Comparison of ENCODE assay signal across 2 cellular contexts in genomic region chr12:131199221-131199620, GRCh38.
A peak's percentile ranks its signal among the peaks of the same experiment; 100 is the strongest.
TF ChIP-seq lines count a peak whose summit lies in the region.

No MANE protein-coding gene starts in this region.

TF ChIP-seq in HEK293, 187 proteins besides CTCF, POLR2A, EP300 and RAD21 (continued from another document):
- TF ChIP-seq ZNF510 (tag by site-specific recombination; IDR thresholded peaks at IDR 0.05; ENCODE audit: insufficient replicate concordance) (no peak), ZNF324 (tag by site-specific recombination; IDR thresholded peaks at IDR 0.05) (no peak), ZNF132 (tag by site-specific recombination; IDR thresholded peaks at IDR 0.05; ENCODE audit: borderline replicate concordance) (no peak), ZNF843 (tag by site-specific recombination; IDR thresholded peaks at IDR 0.05) (no peak), GLI2 (tag by site-specific recombination; IDR thresholded peaks at IDR 0.05; ENCODE audit: borderline replicate concordance, low read depth) (no peak), ZNF211 (tag by site-specific recombination; IDR thresholded peaks at IDR 0.05; ENCODE audit: low read depth) (no peak), ZNF2 (tag by site-specific recombination; IDR thresholded peaks at IDR 0.05) (no peak), ZNF704 (tag by site-specific recombination; IDR thresholded peaks at IDR 0.05) (no peak), ZNF274 (IDR thresholded peaks at IDR 0.05; ENCODE audit: low read length) (no peak), ZNF274 (tag by site-specific recombination; IDR thresholded peaks at IDR 0.05; ENCODE audit: borderline replicate concordance) (0 out of 2 replicates have a peak, but pooled peaks have one; percentile 30), MZF1 (tag by site-specific recombination; IDR thresholded peaks at IDR 0.05; ENCODE audit: borderline replicate concordance) (no peak), PRDM1 (tag by site-specific recombination; IDR thresholded peaks at IDR 0.05) (no peak), ZNF391 (tag by site-specific recombination; IDR thresholded peaks at IDR 0.05; ENCODE audit: borderline replicate concordance, low read depth) (no peak), ZBTB17 (tag by site-specific recombination; IDR thresholded peaks at IDR 0.05) (no peak), ZBTB7A (tag by site-specific recombination; IDR thresholded peaks at IDR 0.05; ENCODE audit: low read depth) (no peak), HOXD13 (CRISPR knock-in tag; IDR thresholded peaks at IDR 0.05; ENCODE audit: borderline replicate concordance) (no peak), ZBTB48 (tag by site-specific recombination; IDR thresholded peaks at IDR 0.05) (no peak), OSR2 (tag by site-specific recombination; IDR thresholded peaks at IDR 0.05) (no peak), ZNF292 (tag by site-specific recombination; IDR thresholded peaks at IDR 0.05; ENCODE audit: borderline replicate concordance, low read depth) (no peak), ZNF239 (tag by site-specific recombination; IDR thresholded peaks at IDR 0.05) (peak; percentile 60; the same call in 1 of the 2 replicates), ZFP3 (tag by site-specific recombination; IDR thresholded peaks at IDR 0.05; ENCODE audit: low read depth) (no peak), KLF10 (tag by site-specific recombination; IDR thresholded peaks at IDR 0.05) (no peak), GLIS1 (tag by site-specific recombination; IDR thresholded peaks at IDR 0.05) (no peak), ZNF302 (tag by site-specific recombination; IDR thresholded peaks at IDR 0.05; ENCODE audit: low read depth) (no peak), ZNF488 (tag by site-specific recombination; IDR thresholded peaks at IDR 0.05) (no peak), ZNF776 (tag by site-specific recombination; IDR thresholded peaks at IDR 0.05; ENCODE audit: borderline replicate concordance) (peak; percentile 85)
- TF ChIP-seq, protein P1, sequence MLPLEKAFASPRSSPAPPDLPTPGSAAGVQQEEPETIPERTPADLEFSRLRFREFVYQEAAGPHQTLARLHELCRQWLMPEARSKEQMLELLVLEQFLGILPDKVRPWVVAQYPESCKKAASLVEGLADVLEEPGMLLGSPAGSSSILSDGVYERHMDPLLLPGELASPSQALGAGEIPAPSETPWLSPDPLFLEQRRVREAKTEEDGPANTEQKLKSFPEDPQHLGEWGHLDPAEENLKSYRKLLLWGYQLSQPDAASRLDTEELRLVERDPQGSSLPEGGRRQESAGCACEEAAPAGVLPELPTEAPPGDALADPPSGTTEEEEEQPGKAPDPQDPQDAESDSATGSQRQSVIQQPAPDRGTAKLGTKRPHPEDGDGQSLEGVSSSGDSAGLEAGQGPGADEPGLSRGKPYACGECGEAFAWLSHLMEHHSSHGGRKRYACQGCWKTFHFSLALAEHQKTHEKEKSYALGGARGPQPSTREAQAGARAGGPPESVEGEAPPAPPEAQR (tag by site-specific recombination; IDR thresholded peaks at IDR 0.05): no peak

TF ChIP-seq in K562, 482 proteins besides CTCF, POLR2A, EP300 and RAD21 (continued from another document):
- no peak for TF ChIP-seq ZNF511 (CRISPR knock-in tag; IDR thresholded peaks at IDR 0.05)
- TF ChIP-seq FOS (IDR thresholded peaks at IDR 0.05; ENCODE audit: extremely low read depth, insufficient read length): no peak
- no peak for TF ChIP-seq DEAF1 (CRISPR knock-in tag; IDR thresholded peaks at IDR 0.05)
- no peak for TF ChIP-seq CBFA2T2 (conservative IDR thresholded peaks at IDR 0.05)
- TF ChIP-seq, protein P2, sequence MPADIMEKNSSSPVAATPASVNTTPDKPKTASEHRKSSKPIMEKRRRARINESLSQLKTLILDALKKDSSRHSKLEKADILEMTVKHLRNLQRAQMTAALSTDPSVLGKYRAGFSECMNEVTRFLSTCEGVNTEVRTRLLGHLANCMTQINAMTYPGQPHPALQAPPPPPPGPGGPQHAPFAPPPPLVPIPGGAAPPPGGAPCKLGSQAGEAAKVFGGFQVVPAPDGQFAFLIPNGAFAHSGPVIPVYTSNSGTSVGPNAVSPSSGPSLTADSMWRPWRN (IDR thresholded peaks at IDR 0.05; ENCODE audit: low read depth): no peak
- TF ChIP-seq HCFC1 (IDR thresholded peaks at IDR 0.05; ENCODE audit: low read depth, low read length): no peak
- peak; percentile 70 for TF ChIP-seq EHMT2 (IDR thresholded peaks at IDR 0.05)
- no peak for TF ChIP-seq NUFIP1 (IDR thresholded peaks at IDR 0.05; ENCODE audit: partially characterized antibody)
- no peak for TF ChIP-seq TBL1XR1 (IDR thresholded peaks at IDR 0.05; ENCODE audit: low read length in 2 of 2)
- no peak for TF ChIP-seq SREBF2 (CRISPR knock-in tag; IDR thresholded peaks at IDR 0.05)
- TF ChIP-seq, protein P3, sequence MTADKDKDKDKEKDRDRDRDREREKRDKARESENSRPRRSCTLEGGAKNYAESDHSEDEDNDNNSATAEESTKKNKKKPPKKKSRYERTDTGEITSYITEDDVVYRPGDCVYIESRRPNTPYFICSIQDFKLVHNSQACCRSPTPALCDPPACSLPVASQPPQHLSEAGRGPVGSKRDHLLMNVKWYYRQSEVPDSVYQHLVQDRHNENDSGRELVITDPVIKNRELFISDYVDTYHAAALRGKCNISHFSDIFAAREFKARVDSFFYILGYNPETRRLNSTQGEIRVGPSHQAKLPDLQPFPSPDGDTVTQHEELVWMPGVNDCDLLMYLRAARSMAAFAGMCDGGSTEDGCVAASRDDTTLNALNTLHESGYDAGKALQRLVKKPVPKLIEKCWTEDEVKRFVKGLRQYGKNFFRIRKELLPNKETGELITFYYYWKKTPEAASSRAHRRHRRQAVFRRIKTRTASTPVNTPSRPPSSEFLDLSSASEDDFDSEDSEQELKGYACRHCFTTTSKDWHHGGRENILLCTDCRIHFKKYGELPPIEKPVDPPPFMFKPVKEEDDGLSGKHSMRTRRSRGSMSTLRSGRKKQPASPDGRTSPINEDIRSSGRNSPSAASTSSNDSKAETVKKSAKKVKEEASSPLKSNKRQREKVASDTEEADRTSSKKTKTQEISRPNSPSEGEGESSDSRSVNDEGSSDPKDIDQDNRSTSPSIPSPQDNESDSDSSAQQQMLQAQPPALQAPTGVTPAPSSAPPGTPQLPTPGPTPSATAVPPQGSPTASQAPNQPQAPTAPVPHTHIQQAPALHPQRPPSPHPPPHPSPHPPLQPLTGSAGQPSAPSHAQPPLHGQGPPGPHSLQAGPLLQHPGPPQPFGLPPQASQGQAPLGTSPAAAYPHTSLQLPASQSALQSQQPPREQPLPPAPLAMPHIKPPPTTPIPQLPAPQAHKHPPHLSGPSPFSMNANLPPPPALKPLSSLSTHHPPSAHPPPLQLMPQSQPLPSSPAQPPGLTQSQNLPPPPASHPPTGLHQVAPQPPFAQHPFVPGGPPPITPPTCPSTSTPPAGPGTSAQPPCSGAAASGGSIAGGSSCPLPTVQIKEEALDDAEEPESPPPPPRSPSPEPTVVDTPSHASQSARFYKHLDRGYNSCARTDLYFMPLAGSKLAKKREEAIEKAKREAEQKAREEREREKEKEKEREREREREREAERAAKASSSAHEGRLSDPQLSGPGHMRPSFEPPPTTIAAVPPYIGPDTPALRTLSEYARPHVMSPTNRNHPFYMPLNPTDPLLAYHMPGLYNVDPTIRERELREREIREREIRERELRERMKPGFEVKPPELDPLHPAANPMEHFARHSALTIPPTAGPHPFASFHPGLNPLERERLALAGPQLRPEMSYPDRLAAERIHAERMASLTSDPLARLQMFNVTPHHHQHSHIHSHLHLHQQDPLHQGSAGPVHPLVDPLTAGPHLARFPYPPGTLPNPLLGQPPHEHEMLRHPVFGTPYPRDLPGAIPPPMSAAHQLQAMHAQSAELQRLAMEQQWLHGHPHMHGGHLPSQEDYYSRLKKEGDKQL (CRISPR knock-in tag; IDR thresholded peaks at IDR 0.05; ENCODE audit: borderline replicate concordance): no peak
- peak; percentile 39; the same call in 1 of the 2 replicates for TF ChIP-seq OTX1 (CRISPR knock-in tag; IDR thresholded peaks at IDR 0.05)
- TF ChIP-seq MCM3 (IDR thresholded peaks at IDR 0.05): no peak
- TF ChIP-seq ZNF316 (IDR thresholded peaks at IDR 0.05): peak; percentile 49; the same call in 1 of the 2 replicates
- TF ChIP-seq KDM1A (IDR thresholded peaks at IDR 0.05): peak; percentile 35 to 56; a peak in 2 of 4 replicates
- TF ChIP-seq ZFPM2 (CRISPR knock-in tag; IDR thresholded peaks at IDR 0.05): no peak
- no peak for TF ChIP-seq POLR2B (IDR thresholded peaks at IDR 0.05; ENCODE audit: low read depth, partially characterized antibody)
- peak; percentile 26 for TF ChIP-seq MAFG (tag; conservative IDR thresholded peaks at IDR 0.05)
- no peak for TF ChIP-seq BMI1 (IDR thresholded peaks at IDR 0.05; ENCODE audit: low read length)
- no peak for TF ChIP-seq CUX1 (CRISPR knock-in tag; IDR thresholded peaks at IDR 0.05)
- TF ChIP-seq, protein P4, sequence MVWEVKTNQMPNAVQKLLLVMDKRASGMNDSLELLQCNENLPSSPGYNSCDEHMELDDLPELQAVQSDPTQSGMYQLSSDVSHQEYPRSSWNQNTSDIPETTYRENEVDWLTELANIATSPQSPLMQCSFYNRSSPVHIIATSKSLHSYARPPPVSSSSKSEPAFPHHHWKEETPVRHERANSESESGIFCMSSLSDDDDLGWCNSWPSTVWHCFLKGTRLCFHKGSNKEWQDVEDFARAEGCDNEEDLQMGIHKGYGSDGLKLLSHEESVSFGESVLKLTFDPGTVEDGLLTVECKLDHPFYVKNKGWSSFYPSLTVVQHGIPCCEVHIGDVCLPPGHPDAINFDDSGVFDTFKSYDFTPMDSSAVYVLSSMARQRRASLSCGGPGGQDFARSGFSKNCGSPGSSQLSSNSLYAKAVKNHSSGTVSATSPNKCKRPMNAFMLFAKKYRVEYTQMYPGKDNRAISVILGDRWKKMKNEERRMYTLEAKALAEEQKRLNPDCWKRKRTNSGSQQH (CRISPR knock-in tag; IDR thresholded peaks at IDR 0.05): peak; percentile 38; the same call in 1 of the 2 replicates
- no peak for TF ChIP-seq HDAC8 (tag; IDR thresholded peaks at IDR 0.05)
- TF ChIP-seq NEUROD1 (IDR thresholded peaks at IDR 0.05; ENCODE audit: borderline replicate concordance, low read depth, low read length, partially characterized antibody): no peak
